1 cellular context compared by ENCODE assay signal in genomic region chr5:31645420-31646081, GRCh38.
TF ChIP-seq lines count a peak whose summit lies in the region.

No MANE protein-coding gene starts in this region.

TF ChIP-seq in HEK293, 187 proteins besides CTCF, POLR2A, EP300 and RAD21 (continued from another document):
- TF ChIP-seq ZBTB10 (tag by site-specific recombination; IDR thresholded peaks at IDR 0.05): no peak
- TF ChIP-seq ZNF140 (tag by site-specific recombination; IDR thresholded peaks at IDR 0.05): no peak
- TF ChIP-seq ZNF518A (tag by site-specific recombination; conservative IDR thresholded peaks at IDR 0.05; ENCODE audit: low read depth): no peak
TF ChIP-seq in HEK293: peak in this region for 4.
